ENCODE assay signal across 9 cellular contexts in genomic region chr11:126391970-126392637, GRCh38. TPM values are rescaled to one million over a fixed set of nuclear protein-coding genes. Genes with fewer than 3 reads are reported as not detected.
DNase-seq lines count a peak whose midpoint lies in the region; ATAC-seq and TF ChIP-seq lines count a peak whose summit lies in the region.
"Had no signal": no experiment of that assay in that cellular context is flagged by ENCODE, and none has a peak within 500 bp of the region (broad histone marks: within the 10 kb centered on the region; RNA-seq: fewer than 3 reads in every experiment).

No MANE protein-coding gene starts in this region.

- H3K27me3 ChIP-seq in HL-60 (ENCODE audit: insufficient read depth, poor library complexity, severe bottlenecking), result no peaks in the 10 kb centered on the region

- DNase-seq in NCI-H1092 treated with DMSO at 0.1 percent for 48 hours (lab: John Stamatoyannopoulos, UW) (peak; percentile 58), NCI-H1092 (lab: John Stamatoyannopoulos, UW) (no peak), HL-60 (ENCODE audit: low read depth in 1 of 2, low spot score in 1 of 2) (peak; percentile 66 to 83), cardiac fibroblast (ENCODE audit: low read depth in 2 of 2) (peak in 1 of 2 donors; percentile 45), GM03348 (ENCODE audit: low spot score) (no peak), dedifferentiated amniotic fluid mesenchymal stem cell (ENCODE audit: extremely low spot score) (no peak), iPS-NIHi11 (ENCODE audit: low spot score) (no peak)
- DNase-seq in natural killer cell treated with Interleukin-12 subunit alpha and Interleukin-12 subunit beta and Interleukin-15 and Interleukin-18, amount 100 ng/mL, for 72 hours (ENCODE audit: low spot score), result no peak

- peak; percentile 14 for TF ChIP-seq CTCF in HL-60 (IDR thresholded peaks at IDR 0.05; ENCODE audit: insufficient read depth, low read length)
- TF ChIP-seq CTCF in cardiac fibroblast (IDR thresholded peaks at IDR 0.05; ENCODE audit: low read depth, low read length), result peak; percentile 16

- ATAC-seq in natural killer cell treated with Interleukin-12 subunit alpha and Interleukin-12 subunit beta and Interleukin-15 and Interleukin-18, amount 100 ng/mL, for 72 hours, result peak in 1 of 2 donors; percentile 62

- H3K9me3 Mint-ChIP-seq in natural killer cell treated with Interleukin-12 subunit alpha and Interleukin-12 subunit beta and Interleukin-15 and Interleukin-18, amount 100 ng/mL, for 72 hours, result no peaks in the 10 kb centered on the region

- H3K4me1 Mint-ChIP-seq in natural killer cell treated with Interleukin-12 subunit alpha and Interleukin-12 subunit beta and Interleukin-15 and Interleukin-18, amount 100 ng/mL, for 72 hours (ENCODE audit: low read depth in 2 of 2), result peaks cover 36 to 48% of the 10 kb centered on the region in 2 donors

- H3K27me3 Mint-ChIP-seq in natural killer cell treated with Interleukin-12 subunit alpha and Interleukin-12 subunit beta and Interleukin-15 and Interleukin-18, amount 100 ng/mL, for 72 hours, result no peaks in the 10 kb centered on the region

- H3K4me3 ChIP-seq in HL-60 (replicated peaks; ENCODE audit: insufficient read depth, low read length) (no peak overlapping the region), cardiac fibroblast (replicated peaks in 1 of 2; ENCODE audit: low read depth in 2 of 2, low read length in 2 of 2) (no peak overlapping the region)

- H3K4me3 Mint-ChIP-seq in natural killer cell treated with Interleukin-12 subunit alpha and Interleukin-12 subunit beta and Interleukin-15 and Interleukin-18, amount 100 ng/mL, for 72 hours, result peak overlapping the region; percentile 62

- peak overlapping the region; percentile 80 for H3K27ac ChIP-seq in HL-60 (replicated peaks)
- H3K27ac ChIP-seq: 22Rv1 had no signal

- H3K36me3 Mint-ChIP-seq in natural killer cell treated with Interleukin-12 subunit alpha and Interleukin-12 subunit beta and Interleukin-15 and Interleukin-18, amount 100 ng/mL, for 72 hours, result no peaks in the 10 kb centered on the region

- H3K27ac Mint-ChIP-seq in natural killer cell treated with Interleukin-12 subunit alpha and Interleukin-12 subunit beta and Interleukin-15 and Interleukin-18, amount 100 ng/mL, for 72 hours, result peak overlapping the region; percentile 80 to 85

RNA-seq across cellular contexts. Expression of gene ST3GAL4, which starts 36.6 kb away (rescaled TPM):
- 10 to 100 TPM; 60.4 to 60.9 TPM for total RNA-seq in natural killer cell treated with Interleukin-12 subunit alpha and Interleukin-12 subunit beta and Interleukin-15 and Interleukin-18, amount 100 ng/mL, for 72 hours

Comparison
In these comparisons a context has a peak if more than half of its experiments do, and no peak if none do; other contexts are left out.
1. DNase-seq: peak in NCI-H1092 treated with DMSO at 0.1 percent for 48 hours (single experiment) and HL-60 (2 of 2); none in NCI-H1092 (single experiment), natural killer cell treated with Interleukin-12 subunit alpha and Interleukin-12 subunit beta and Interleukin-15 and Interleukin-18, amount 100 ng/mL, for 72 hours (single experiment), GM03348 (single experiment), dedifferentiated amniotic fluid mesenchymal stem cell (single experiment) and iPS-NIHi11 (single experiment).